Comparison of ENCODE assay signal across 15 cellular contexts in the genomic region with DNA sequence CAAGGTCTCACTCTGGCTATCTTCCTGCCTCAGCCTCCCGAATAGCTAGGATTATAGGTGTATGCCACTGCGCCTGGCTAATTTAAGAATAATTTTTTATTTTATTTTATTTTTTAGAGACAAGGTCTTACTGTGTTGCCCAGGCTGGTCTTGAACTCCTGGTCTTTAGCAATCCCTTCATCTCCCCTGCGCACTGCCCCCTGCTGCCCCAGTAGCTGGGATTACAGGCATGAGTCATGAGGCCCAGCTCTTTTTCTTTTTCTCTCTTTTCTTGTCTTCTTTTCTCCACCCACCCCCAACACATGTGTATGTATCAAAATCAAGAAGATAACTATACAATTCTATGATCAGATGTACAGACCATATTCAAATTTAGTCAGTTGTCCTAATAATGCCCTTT.
DNase-seq lines count a peak whose midpoint lies in the region; ATAC-seq and TF ChIP-seq lines count a peak whose summit lies in the region.
"Had no signal": no experiment of that assay in that cellular context is flagged by ENCODE, and none has a peak within 500 bp of the region (broad histone marks: within the 10 kb centered on the region; RNA-seq: fewer than 3 reads in every experiment).

No MANE protein-coding gene starts in this region.

- H3K4me3 Mint-ChIP-seq in CD8-positive, alpha-beta memory T cell, result no peak overlapping the region
- H3K4me3 Mint-ChIP-seq: activated naive CD8-positive, alpha-beta T cell treated with anti-CD3 and anti-CD28 coated beads, Interleukin-2, amount 10 ng/mL, durations not matched to agents 7 days and 5 days had no signal

- H3K27me3 Mint-ChIP-seq in CD8-positive, alpha-beta memory T cell, result peaks cover 0 to 4% of the 10 kb centered on the region in 2 donors
- H3K27me3 Mint-ChIP-seq: activated naive CD8-positive, alpha-beta T cell treated with anti-CD3 and anti-CD28 coated beads, Interleukin-2, amount 10 ng/mL, durations not matched to agents 7 days and 5 days had no signal

- CTCF ChIA-PET in AG04450 (lab: Charles Lee) (interaction anchor here (0.8 kb wide), 1 partner anchor 21 kb away, joined by 6 read pairs; no protein-coding TSS in a partner anchor), OCI-LY7 (lab: Charles Lee; ENCODE audit: unreplicated experiment) (no interaction called here)
- CTCF ChIA-PET in CD8-positive, alpha-beta memory T cell (lab: Charles Lee), result interaction anchor here (1.0 to 1.4 kb wide), 2 partner anchors 58 to 68 kb away, joined by 3 to 4 read pairs; no protein-coding TSS in a partner anchor

- TF ChIP-seq CTCF in AG04450 (IDR thresholded peaks at IDR 0.05; ENCODE audit: low read depth, low read length) (peak; percentile 26), OCI-LY7 (conservative IDR thresholded peaks at IDR 0.05; ENCODE audit: low read length) (peak; percentile 63), fibroblast of pulmonary artery (IDR thresholded peaks at IDR 0.05; ENCODE audit: low read length, missing control alignments) (peak; percentile 35)

- H3K4me1 Mint-ChIP-seq in CD8-positive, alpha-beta memory T cell, result peaks cover 10 to 15% (median 12%) of the 10 kb centered on the region in 3 donors

- H3K79me2 ChIP-seq in OCI-LY7 (ENCODE audit: insufficient read depth, low read depth, low read length), result no peaks in the 10 kb centered on the region

- peak overlapping the region in 5 of 8 donors; percentile 5 to 64 (median 56) for H3K27ac Mint-ChIP-seq in CD8-positive, alpha-beta memory T cell
- H3K27ac Mint-ChIP-seq: activated naive CD8-positive, alpha-beta T cell treated with anti-CD3 and anti-CD28 coated beads, Interleukin-2, amount 10 ng/mL, durations not matched to agents 7 days and 5 days had no signal

- intact Hi-C loops in OCI-LY7 (cut with micrococcal nuclease; ENCODE audit: unreplicated experiment), result no loop called here

- H3K36me3 Mint-ChIP-seq in CD8-positive, alpha-beta memory T cell, result peaks cover 10 to 16% (median 10%) of the 10 kb centered on the region in 3 donors

- peaks cover 14% of the 10 kb centered on the region for H3K9me3 ChIP-seq in AG04450 (ENCODE audit: control insufficient read depth, insufficient read depth, low read length)
- peaks cover 5% of the 10 kb centered on the region for H3K9me3 ChIP-seq in CD8-positive, alpha-beta memory T cell (ENCODE audit: low read length)
- no peaks in the 10 kb centered on the region for H3K9me3 ChIP-seq in OCI-LY7 (ENCODE audit: low read length)
- H3K9me3 ChIP-seq: sigmoid colon had no signal

- no TSS peak for BruUV-seq in OCI-LY7 (replicated peaks; lab: Mats Ljungman, UMichigan)

- H3K27ac ChIP-seq in AG04450 (ENCODE audit: low read depth, low read length), result no peak overlapping the region
- no peak overlapping the region for H3K27ac ChIP-seq in CD8-positive, alpha-beta memory T cell (ENCODE audit: low read depth, low read length)
- no peak overlapping the region for H3K27ac ChIP-seq in OCI-LY7 (ENCODE audit: low read depth, low read length, poor library complexity, severe bottlenecking)
- H3K27ac ChIP-seq: sigmoid colon had no signal

- no peaks in the 10 kb centered on the region for H3K4me1 ChIP-seq in CD8-positive, alpha-beta memory T cell (ENCODE audit: insufficient read depth, low read length)
- H3K4me1 ChIP-seq in OCI-LY7 (ENCODE audit: insufficient read depth, low read length, poor library complexity, severe bottlenecking), result no peaks in the 10 kb centered on the region
- H3K4me1 ChIP-seq: sigmoid colon had no signal

- H3K36me3 ChIP-seq in CD8-positive, alpha-beta memory T cell (ENCODE audit: insufficient read depth, low read length), result no peaks in the 10 kb centered on the region
- no peaks in the 10 kb centered on the region for H3K36me3 ChIP-seq in OCI-LY7 (ENCODE audit: insufficient read depth, low read length)
- H3K36me3 ChIP-seq: sigmoid colon had no signal

- H3K9me3 Mint-ChIP-seq in CD8-positive, alpha-beta memory T cell, result peaks cover 5 to 11% (median 7%) of the 10 kb centered on the region in 5 donors

- H2AFZ ChIP-seq in OCI-LY7 (ENCODE audit: low read length), result no peak overlapping the region

- H3K4me2 ChIP-seq in OCI-LY7 (ENCODE audit: low read length), result no peak overlapping the region

- DNase-seq in AG04450 (ENCODE audit: low read depth, low spot score), result no peak
- DNase-seq in CD8-positive, alpha-beta memory T cell, result no peak
- no peak for DNase-seq in OCI-LY7 (ENCODE audit: low spot score)
- DNase-seq in fibroblast of pulmonary artery (ENCODE audit: low read depth), result peak; percentile 20
- DNase-seq in NCI-H510A treated with DMSO at 0.1 percent for 48 hours (lab: John Stamatoyannopoulos, UW), result no peak
- DNase-seq: activated CD4-positive, CD25-positive, alpha-beta regulatory T cell treated with anti-CD3 and anti-CD28 coated beads, Interleukin-2, amount 50 U/mL, for 72 hours; activated naive CD8-positive, alpha-beta T cell treated with anti-CD3 and anti-CD28 coated beads, Interleukin-2, amount 10 ng/mL, durations not matched to agents 7 days and 5 days; DMS53; hypothalamus; mucosa of descending colon; NCI-H187; sigmoid colon had no signal

- H3K4me3 ChIP-seq in AG04450 (ENCODE audit: low read depth, low read length), result no peak overlapping the region
- H3K4me3 ChIP-seq in CD8-positive, alpha-beta memory T cell (ENCODE audit: low read length), result no peak overlapping the region
- H3K4me3 ChIP-seq in OCI-LY7 (ENCODE audit: low read depth, low read length, poor library complexity, severe bottlenecking), result no peak overlapping the region
- no peak overlapping the region for H3K4me3 ChIP-seq in fibroblast of pulmonary artery (replicated peaks; ENCODE audit: low read depth, low read length)
- H3K4me3 ChIP-seq: mucosa of descending colon, sigmoid colon had no signal

- H3K27me3 ChIP-seq in AG04450 (ENCODE audit: control insufficient read depth, insufficient read depth, low read length), result no peaks in the 10 kb centered on the region
- H3K27me3 ChIP-seq in CD8-positive, alpha-beta memory T cell (ENCODE audit: insufficient read depth, low read length, poor library complexity, severe bottlenecking), result no peaks in the 10 kb centered on the region
- H3K27me3 ChIP-seq: sigmoid colon had no signal

- ATAC-seq in HG03095 (IDR thresholded peaks at IDR 0.05; ENCODE audit: unreplicated experiment), result no peak
- ATAC-seq in GM18511 (IDR thresholded peaks at IDR 0.05; ENCODE audit: unreplicated experiment), result no peak
- no peak for ATAC-seq in GM21423 (IDR thresholded peaks at IDR 0.05; ENCODE audit: unreplicated experiment)
- ATAC-seq: mucosa of descending colon had no signal

- POLR2A ChIA-PET in AG04450 (lab: Yijun Ruan, JAX), result no interaction called here
- POLR2A ChIA-PET in CD8-positive, alpha-beta memory T cell (lab: Charles Lee), result no interaction called here
- POLR2A ChIA-PET in OCI-LY7 (lab: Charles Lee), result no interaction called here

- H3K9me2 ChIP-seq in OCI-LY7 (ENCODE audit: insufficient read depth, low read length), result no peaks in the 10 kb centered on the region

- H4K20me1 ChIP-seq in OCI-LY7 (ENCODE audit: insufficient read depth, low read length), result no peaks in the 10 kb centered on the region
